In the genomic region with DNA sequence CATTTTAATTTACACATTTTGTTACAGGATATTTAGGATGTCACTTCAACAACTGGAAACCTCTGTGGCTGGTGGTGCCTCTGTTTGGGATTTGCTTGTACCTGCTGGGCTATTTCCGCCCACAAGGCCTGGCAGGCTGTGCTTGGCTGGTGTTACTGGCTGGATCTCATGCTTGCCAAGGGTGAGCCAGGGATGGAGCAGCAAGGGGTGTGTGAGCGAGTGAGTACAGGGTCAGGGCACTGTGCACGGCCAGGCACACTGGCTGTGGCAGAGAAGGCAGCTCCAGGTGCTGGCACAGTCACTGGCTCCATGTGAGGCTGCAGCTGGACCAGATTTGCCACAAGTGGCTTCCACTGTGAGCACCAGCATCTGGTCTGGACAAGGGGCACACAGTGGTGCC, we compare ENCODE assay signal across 1 cellular context.
TF ChIP-seq lines count a peak whose summit lies in the region.

No MANE protein-coding gene starts in this region.

TF ChIP-seq in H1, 55 proteins besides CTCF, POLR2A, EP300 and RAD21:
- no peak for TF ChIP-seq KDM5A (IDR thresholded peaks at IDR 0.05; ENCODE audit: low read length)
- no peak for TF ChIP-seq MAFK (IDR thresholded peaks at IDR 0.05; ENCODE audit: low read depth, low read length)
- TF ChIP-seq TEAD4 (IDR thresholded peaks at IDR 0.05; ENCODE audit: low read depth, low read length) = no peak
- TF ChIP-seq TBP (IDR thresholded peaks at IDR 0.05; ENCODE audit: low read depth, low read length) = no peak
- no peak for TF ChIP-seq JUND (IDR thresholded peaks at IDR 0.05; ENCODE audit: low read length)
- no peak for TF ChIP-seq SIX5 (IDR thresholded peaks at IDR 0.05; ENCODE audit: low read depth, low read length)
- no peak for TF ChIP-seq CEBPB (IDR thresholded peaks at IDR 0.05; ENCODE audit: low read depth, low read length)
- TF ChIP-seq JUN (IDR thresholded peaks at IDR 0.05; ENCODE audit: low read depth, low read length) = no peak
- no peak for TF ChIP-seq YY1 (IDR thresholded peaks at IDR 0.05; ENCODE audit: low read depth, low read length)
